13 cellular contexts compared by ENCODE assay signal in genomic region chr1:51666463-51666862, GRCh38. TPM values are rescaled to one million over a fixed set of nuclear protein-coding genes. Genes with fewer than 3 reads are reported as not detected.
DNase-seq lines count a peak whose midpoint lies in the region; ATAC-seq and TF ChIP-seq lines count a peak whose summit lies in the region.
"Had no signal": no experiment of that assay in that cellular context is flagged by ENCODE, and none has a peak within 500 bp of the region (broad histone marks: within the 10 kb centered on the region; RNA-seq: fewer than 3 reads in every experiment).

No MANE protein-coding gene starts in this region.

- no peak for TF ChIP-seq EP300 in SK-N-SH (IDR thresholded peaks at IDR 0.05; ENCODE audit: borderline replicate concordance in 1 of 2, low read depth in 1 of 2, low read length in 1 of 2)

- DNase-seq in A172 (ENCODE audit: low spot score) (peak; percentile 24), SK-N-SH (no peak), fibroblast of the aortic adventitia (ENCODE audit: low read depth) (peak; percentile 84), non-pigmented ciliary epithelial cell (ENCODE audit: low read depth) (peak; percentile 56), LoVo (ENCODE audit: low spot score) (no peak)
- DNase-seq: 8988T, PC-9, right lobe of liver, T-helper 9 cell had no signal

- H3K9me3 ChIP-seq in SK-N-SH: no peaks in the 10 kb centered on the region
- H3K9me3 ChIP-seq: right lobe of liver, suprapubic skin had no signal

- H3K4me1 ChIP-seq in SK-N-SH (ENCODE audit: control insufficient read depth in 1 of 2, insufficient read depth in 2 of 2, low read depth in 1 of 2, low read length in 1 of 2): peaks cover 5 to 24% of the 10 kb centered on the region in 2 experiments; a peak in 3 of 4 replicates

- H3K36me3 ChIP-seq in SK-N-SH (replicated peaks in 1 of 2; ENCODE audit: control insufficient read depth in 1 of 2, insufficient read depth in 2 of 2, low read length in 1 of 2): no peaks in the 10 kb centered on the region
- H3K36me3 ChIP-seq: right lobe of liver, suprapubic skin had no signal

- no peak overlapping the region for H3K9ac ChIP-seq in SK-N-SH

- peaks cover 20% of the 10 kb centered on the region for H3F3A ChIP-seq in SK-N-SH (replicated peaks; ENCODE audit: insufficient read depth)

- no peak overlapping the region for H3K4me2 ChIP-seq in SK-N-SH
- H3K4me2 ChIP-seq: PC-9 had no signal

- no peak overlapping the region for H2AFZ ChIP-seq in SK-N-SH (ENCODE audit: low read depth)
- H2AFZ ChIP-seq: PC-9 had no signal

- H3K9me2 ChIP-seq in SK-N-SH: no peaks in the 10 kb centered on the region

- H3K79me2 ChIP-seq in SK-N-SH (ENCODE audit: insufficient read depth): peaks cover 63% of the 10 kb centered on the region; the same call in 1 of the 2 replicates

- peak overlapping the region in 1 of 2 experiments; percentile 27; a peak in 2 of 4 replicates for H3K27ac ChIP-seq in SK-N-SH (ENCODE audit: low read depth in 2 of 2, low read length in 1 of 2)
- H3K27ac ChIP-seq: PC-9, right lobe of liver, suprapubic skin had no signal

- CTCF ChIA-PET in SK-N-SH (lab: Yijun Ruan, JAX): interaction anchor here (0.7 to 1.6 kb wide), 2 partner anchors 40 to 102 kb away, joined by 3 to 5 read pairs; no protein-coding TSS in a partner anchor

- no peaks in the 10 kb centered on the region for H3K27me3 ChIP-seq in SK-N-SH (ENCODE audit: insufficient read depth)
- H3K27me3 ChIP-seq: right lobe of liver, suprapubic skin had no signal

- ATAC-seq in GM21825 (IDR thresholded peaks at IDR 0.05; ENCODE audit: unreplicated experiment) (no peak), HG03135 (IDR thresholded peaks at IDR 0.05; ENCODE audit: unreplicated experiment) (no peak), GM18517 (IDR thresholded peaks at IDR 0.05; ENCODE audit: unreplicated experiment) (no peak)

- TF ChIP-seq CTCF in SK-N-SH (IDR thresholded peaks at IDR 0.05) (no peak), fibroblast of the aortic adventitia (IDR thresholded peaks at IDR 0.05; ENCODE audit: insufficient read depth, low read length) (no peak)

- POLR2A ChIA-PET in SK-N-SH (lab: Yijun Ruan, JAX): no interaction called here

- no peaks in the 10 kb centered on the region for H4K20me1 ChIP-seq in SK-N-SH (ENCODE audit: insufficient read depth)

- 86% methylated on average over 2 of the region's 2 CpGs for WGBS in SK-N-SH (ENCODE audit: low lambda C conversion rate)

- H3K4me3 ChIP-seq in SK-N-SH (ENCODE audit: low read depth in 2 of 2, low read length in 1 of 2): no peak overlapping the region
- no peak overlapping the region for H3K4me3 ChIP-seq in fibroblast of the aortic adventitia (ENCODE audit: low read depth, low read length)
- H3K4me3 ChIP-seq: PC-9, right lobe of liver, suprapubic skin had no signal

- TF ChIP-seq RAD21 in SK-N-SH (IDR thresholded peaks at IDR 0.05; ENCODE audit: low read length): no peak

TF ChIP-seq in SK-N-SH, 30 proteins besides CTCF, POLR2A, EP300 and RAD21:
- TF ChIP-seq EZH2phosphoT487 (IDR thresholded peaks at IDR 0.05; ENCODE audit: borderline replicate concordance, low read depth): no peak
- TF ChIP-seq PBX3 (IDR thresholded peaks at IDR 0.05): peak; percentile 55; the same call in 1 of the 2 replicates
- TF ChIP-seq NFIC (IDR thresholded peaks at IDR 0.05; ENCODE audit: borderline replicate concordance): no peak

RNA-seq across cellular contexts. Expression of gene OSBPL9, which starts 49.6 kb away (rescaled TPM):
- total RNA-seq in A172 (2014; rRNA removed; shearing (Covaris generic)): 109 and 114 TPM in 2 replicates
- polyA plus RNA-seq in SK-N-SH (2012; rRNA removed): 43.9 and 63.9 TPM in 2 replicates
- 61.1 and 62.8 TPM in 2 replicates for polyA plus RNA-seq in SK-N-SH (2012; cell fraction: cytosol; rRNA removed)
- polyA plus RNA-seq in SK-N-SH (2012; cell fraction: nucleus; rRNA removed): 23.5 and 55.4 TPM in 2 replicates
- total RNA-seq in fibroblast of the aortic adventitia (ENCODE audit: low replicate concordance): 24.2 and 52.7 TPM in 2 replicates

Comparison
In these comparisons a context has a peak if more than half of its experiments do, and no peak if none do; other contexts are left out.
1. DNase-seq: peak in A172 (single experiment), fibroblast of the aortic adventitia (single experiment) and non-pigmented ciliary epithelial cell (single experiment); none in SK-N-SH (single experiment) and LoVo (single experiment).